Comparison of ENCODE assay signal across 8 cellular contexts in the genomic region with DNA sequence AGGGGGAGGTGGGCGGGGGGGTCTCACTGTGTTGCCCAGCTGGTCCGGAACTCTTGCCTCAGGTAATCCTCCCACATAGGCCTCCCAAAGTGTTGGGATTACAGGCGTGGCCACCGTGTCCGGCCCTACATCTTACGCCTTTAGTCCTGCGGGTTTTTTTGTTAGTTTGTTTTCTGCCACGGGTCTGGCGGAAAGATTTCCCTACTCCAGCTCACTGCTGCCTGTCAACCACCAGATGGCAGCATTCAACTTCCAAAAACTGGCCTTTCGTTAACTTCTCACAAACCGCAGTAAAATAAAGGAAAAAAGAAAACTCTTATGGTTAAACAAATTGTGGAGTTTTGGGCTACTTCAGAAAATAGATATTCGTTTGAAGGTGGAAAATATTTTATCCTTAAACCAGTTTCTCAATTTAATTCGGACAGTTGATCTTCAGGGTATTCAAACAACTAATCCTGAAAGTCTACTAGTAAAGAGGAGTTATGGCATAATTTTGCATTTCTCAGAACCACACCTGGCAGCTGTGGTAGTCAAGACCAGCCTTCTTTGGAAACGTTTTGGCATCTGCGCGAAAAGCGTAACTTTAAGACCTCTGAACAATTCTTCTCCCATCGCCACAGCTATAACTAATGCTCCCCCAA. TPM values are rescaled to one million over a fixed set of nuclear protein-coding genes. Genes with fewer than 3 reads are reported as not detected.
DNase-seq lines count a peak whose midpoint lies in the region; ATAC-seq and TF ChIP-seq lines count a peak whose summit lies in the region.

No MANE protein-coding gene starts in this region.

- H3K36me3 ChIP-seq in tibial artery = no peaks in the 10 kb centered on the region

- TF ChIP-seq CTCF in cardiac fibroblast (IDR thresholded peaks at IDR 0.05; ENCODE audit: low read depth, low read length) (peak; percentile 63), tibial artery (IDR thresholded peaks at IDR 0.05) (peak; percentile 63 to 71)

- H3K9me3 ChIP-seq in tibial artery = no peaks in the 10 kb centered on the region

- peak overlapping the region; percentile 81 to 82 for H3K27ac ChIP-seq in tibial artery

- ATAC-seq in HG02759 (IDR thresholded peaks at IDR 0.05; ENCODE audit: unreplicated experiment) (peak; percentile 49), left colon (peak; percentile 55), HG03196 (IDR thresholded peaks at IDR 0.05; ENCODE audit: unreplicated experiment) (no peak)

- intact Hi-C loops in left colon (cut with DNase I, micrococcal nuclease) (no loop called here), tibial artery (cut with DNase I; ENCODE audit: low total_unique reads) (no loop called here)

- H3K4me1 ChIP-seq in tibial artery = peaks cover 0 to 36% (median 1%) of the 10 kb centered on the region in 4 donors

- no peaks in the 10 kb centered on the region for H3K27me3 ChIP-seq in tibial artery

- no peak overlapping the region for H3K4me3 ChIP-seq in cardiac fibroblast (replicated peaks in 1 of 2; ENCODE audit: low read depth in 2 of 2, low read length in 2 of 2)
- H3K4me3 ChIP-seq in tibial artery = peak overlapping the region; percentile 22 to 33

- DNase-seq in activated CD4-positive, alpha-beta T cell treated with anti-CD3 and anti-CD28 coated beads for 48 hours = peak; percentile 3
- no peak for DNase-seq in activated CD4-positive, alpha-beta T cell treated with anti-CD3 and anti-CD28 coated beads, Interleukin-2, amount 50 U/mL, for 4 hours
- DNase-seq in NCI-H69 (lab: John Stamatoyannopoulos, UW) = peak; percentile 70
- DNase-seq in cardiac fibroblast (ENCODE audit: low read depth in 2 of 2) = peak; percentile 74 to 81
- peak in 1 of 2 donors; percentile 25 for DNase-seq in left colon
- DNase-seq in tibial artery = peak in 1 of 2 donors; percentile 65

RNA-seq across cellular contexts. Expression of a gene that starts 41.1 kb away (rescaled TPM):
- not detected for total RNA-seq in left colon

Comparison
In these comparisons a context has a peak if more than half of its experiments do, and no peak if none do; other contexts are left out.
1. DNase-seq: peak in activated CD4-positive, alpha-beta T cell treated with anti-CD3 and anti-CD28 coated beads for 48 hours (single experiment), NCI-H69 (single experiment) and cardiac fibroblast (2 of 2); none in activated CD4-positive, alpha-beta T cell treated with anti-CD3 and anti-CD28 coated beads, Interleukin-2, amount 50 U/mL, for 4 hours (0 of 2).
2. H3K4me3 ChIP-seq: peak in tibial artery (2 of 2); none in cardiac fibroblast (0 of 2).